Comparison of ENCODE assay signal across 8 cellular contexts in genomic region chr12:89663577-89664357, GRCh38. TPM values are rescaled to one million over a fixed set of nuclear protein-coding genes. Genes with fewer than 3 reads are reported as not detected.
DNase-seq lines count a peak whose midpoint lies in the region; ATAC-seq lines count a peak whose summit lies in the region.

No MANE protein-coding gene starts in this region.

- peaks cover 6% of the 10 kb centered on the region for H3K36me3 Mint-ChIP-seq in activated naive CD4-positive, alpha-beta T cell treated with anti-CD3 and anti-CD28 coated beads for 36 hours (ENCODE audit: low read depth)
- peaks cover 3% of the 10 kb centered on the region for H3K36me3 Mint-ChIP-seq in activated naive CD4-positive, alpha-beta T cell treated with anti-CD3 and anti-CD28 coated beads, Interleukin-2, amount 10 ng/mL, durations not matched to agents 7 days and 5 days
- H3K36me3 Mint-ChIP-seq in stimulated activated naive CD8-positive, alpha-beta T cell treated with anti-CD3 and anti-CD28 coated beads, Interleukin-15, Interleukin-2, amounts not matched to agents 100 ng/mL and 50 ng/mL, for 24 hours (ENCODE audit: low read depth): peaks cover 17% of the 10 kb centered on the region

- peak; percentile 38 for DNase-seq in activated naive CD4-positive, alpha-beta T cell treated with anti-CD3 and anti-CD28 coated beads for 36 hours
- no peak for DNase-seq in activated naive CD4-positive, alpha-beta T cell treated with anti-CD3 and anti-CD28 coated beads, Interleukin-2, amount 10 ng/mL, durations not matched to agents 7 days and 5 days
- DNase-seq in NOMO-1 treated with dmso at 0.1 percent for 144 hours (lab: John Stamatoyannopoulos, UW; ENCODE audit: unreplicated experiment) (peak; percentile 60), caudate nucleus (lab: John Stamatoyannopoulos, UW) (peak in 1 of 61 donors; percentile 35), NCI-H524 treated with DMSO at 0.1 percent for 48 hours (lab: John Stamatoyannopoulos, UW) (no peak), posterior vena cava (ENCODE audit: low spot score) (no peak)

- no peaks in the 10 kb centered on the region for H3K27me3 Mint-ChIP-seq in activated naive CD4-positive, alpha-beta T cell treated with anti-CD3 and anti-CD28 coated beads for 36 hours (ENCODE audit: low read depth)
- no peaks in the 10 kb centered on the region for H3K27me3 Mint-ChIP-seq in activated naive CD4-positive, alpha-beta T cell treated with anti-CD3 and anti-CD28 coated beads, Interleukin-2, amount 10 ng/mL, durations not matched to agents 7 days and 5 days
- H3K27me3 Mint-ChIP-seq in stimulated activated naive CD8-positive, alpha-beta T cell treated with anti-CD3 and anti-CD28 coated beads, Interleukin-15, Interleukin-2, amounts not matched to agents 100 ng/mL and 50 ng/mL, for 24 hours: no peaks in the 10 kb centered on the region

- CTCF ChIA-PET in activated naive CD4-positive, alpha-beta T cell treated with anti-CD3 and anti-CD28 coated beads for 36 hours (lab: Charles Lee): interaction anchor here (0.5 to 1.8 kb wide), 4 partner anchors 32 to 267 kb away, joined by 3 to 6 read pairs (median 4); partner anchors contain the start of gene ATP2B1
- CTCF ChIA-PET in activated naive CD4-positive, alpha-beta T cell treated with anti-CD3 and anti-CD28 coated beads, Interleukin-2, amount 10 ng/mL, durations not matched to agents 7 days and 5 days (lab: Charles Lee): interaction anchor here (1.0 kb wide), 1 partner anchor 9 kb away, joined by 3 read pairs; no protein-coding TSS in a partner anchor

- peak overlapping the region; percentile 55 for H3K27ac Mint-ChIP-seq in activated naive CD4-positive, alpha-beta T cell treated with anti-CD3 and anti-CD28 coated beads for 36 hours
- no peak overlapping the region for H3K27ac Mint-ChIP-seq in activated naive CD4-positive, alpha-beta T cell treated with anti-CD3 and anti-CD28 coated beads, Interleukin-2, amount 10 ng/mL, durations not matched to agents 7 days and 5 days
- H3K27ac Mint-ChIP-seq in stimulated activated naive CD8-positive, alpha-beta T cell treated with anti-CD3 and anti-CD28 coated beads, Interleukin-15, Interleukin-2, amounts not matched to agents 100 ng/mL and 50 ng/mL, for 24 hours: peak overlapping the region; percentile 3

- intact Hi-C loops in activated naive CD4-positive, alpha-beta T cell treated with anti-CD3 and anti-CD28 coated beads for 36 hours (cut with micrococcal nuclease): loop anchor here (1.0 to 10.0 kb wide), 10 partner anchors 9 to 649 kb away; no protein-coding TSS in a partner anchor
- intact Hi-C loops in posterior vena cava (cut with DNase I): no loop called here

- no peaks in the 10 kb centered on the region for H3K9me3 Mint-ChIP-seq in activated naive CD4-positive, alpha-beta T cell treated with anti-CD3 and anti-CD28 coated beads for 36 hours
- no peaks in the 10 kb centered on the region for H3K9me3 Mint-ChIP-seq in activated naive CD4-positive, alpha-beta T cell treated with anti-CD3 and anti-CD28 coated beads, Interleukin-2, amount 10 ng/mL, durations not matched to agents 7 days and 5 days
- H3K9me3 Mint-ChIP-seq in stimulated activated naive CD8-positive, alpha-beta T cell treated with anti-CD3 and anti-CD28 coated beads, Interleukin-15, Interleukin-2, amounts not matched to agents 100 ng/mL and 50 ng/mL, for 24 hours: no peaks in the 10 kb centered on the region

- peaks cover 65% of the 10 kb centered on the region for H3K4me1 Mint-ChIP-seq in activated naive CD4-positive, alpha-beta T cell treated with anti-CD3 and anti-CD28 coated beads for 36 hours (ENCODE audit: low read depth)
- H3K4me1 Mint-ChIP-seq in activated naive CD4-positive, alpha-beta T cell treated with anti-CD3 and anti-CD28 coated beads, Interleukin-2, amount 10 ng/mL, durations not matched to agents 7 days and 5 days: peaks cover 20% of the 10 kb centered on the region
- peaks cover 79% of the 10 kb centered on the region for H3K4me1 Mint-ChIP-seq in stimulated activated naive CD8-positive, alpha-beta T cell treated with anti-CD3 and anti-CD28 coated beads, Interleukin-15, Interleukin-2, amounts not matched to agents 100 ng/mL and 50 ng/mL, for 24 hours (ENCODE audit: low read depth)

- ATAC-seq in HG02840 (IDR thresholded peaks at IDR 0.05; ENCODE audit: low FRiP score, unreplicated experiment): peak; percentile 61

- peak overlapping the region; percentile 16 for H3K4me3 Mint-ChIP-seq in activated naive CD4-positive, alpha-beta T cell treated with anti-CD3 and anti-CD28 coated beads for 36 hours
- H3K4me3 Mint-ChIP-seq in activated naive CD4-positive, alpha-beta T cell treated with anti-CD3 and anti-CD28 coated beads, Interleukin-2, amount 10 ng/mL, durations not matched to agents 7 days and 5 days: no peak overlapping the region
- H3K4me3 Mint-ChIP-seq in stimulated activated naive CD8-positive, alpha-beta T cell treated with anti-CD3 and anti-CD28 coated beads, Interleukin-15, Interleukin-2, amounts not matched to agents 100 ng/mL and 50 ng/mL, for 24 hours: peak overlapping the region; percentile 40

- peak overlapping the region; percentile 63 for H3K27ac ChIP-seq in caudate nucleus (ENCODE audit: low read depth, low read length)

RNA-seq across cellular contexts. Expression of gene ATP2B1, which starts 44.9 kb away (rescaled TPM):
- 10 to 100 TPM; 10.8 to 13.0 TPM for total RNA-seq in activated naive CD4-positive, alpha-beta T cell treated with anti-CD3 and anti-CD28 coated beads for 36 hours
- total RNA-seq in posterior vena cava: 10 to 100 TPM; 37.6 to 44.0 TPM

Comparison
In these comparisons a context has a peak if more than half of its experiments do, and no peak if none do; other contexts are left out.
1. DNase-seq: peak in activated naive CD4-positive, alpha-beta T cell treated with anti-CD3 and anti-CD28 coated beads for 36 hours (single experiment) and NOMO-1 treated with dmso at 0.1 percent for 144 hours (single experiment); none in activated naive CD4-positive, alpha-beta T cell treated with anti-CD3 and anti-CD28 coated beads, Interleukin-2, amount 10 ng/mL, durations not matched to agents 7 days and 5 days (single experiment), NCI-H524 treated with DMSO at 0.1 percent for 48 hours (single experiment) and posterior vena cava (single experiment).